15 cellular contexts compared by ENCODE assay signal in the genomic region with DNA sequence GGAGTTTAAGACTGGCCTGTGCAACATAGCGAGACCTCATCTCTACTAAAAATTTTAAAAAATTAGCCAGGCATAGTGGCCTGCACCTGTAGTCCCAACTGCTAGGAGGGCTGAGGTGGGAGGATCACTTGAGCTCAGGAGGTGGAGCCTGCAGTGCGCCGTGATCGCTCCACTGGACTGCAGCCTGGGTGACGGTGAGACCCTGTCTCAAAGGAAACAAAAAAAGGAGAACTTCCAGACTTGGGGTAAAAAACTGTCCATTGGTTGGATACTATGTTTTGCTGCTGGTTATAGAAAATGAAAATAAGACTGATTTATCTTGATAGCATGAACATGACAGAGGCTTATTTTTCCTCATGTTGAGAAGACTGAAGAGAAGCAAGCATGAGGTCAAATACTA.
A peak's percentile ranks its signal among the peaks of the same experiment; 100 is the strongest.
DNase-seq lines count a peak whose midpoint lies in the region; ATAC-seq lines count a peak whose summit lies in the region.
"Had no signal": no experiment of that assay in that cellular context is flagged by ENCODE, and none has a peak within 500 bp of the region (broad histone marks: within the 10 kb centered on the region; RNA-seq: fewer than 3 reads in every experiment).

No MANE protein-coding gene starts in this region.

- ATAC-seq in activated CD4-positive, CD25-positive, alpha-beta regulatory T cell treated with anti-CD3 and anti-CD28 coated beads, Interleukin-2, amount 50 U/mL, for 24 hours = peak; percentile 9 to 30
- ATAC-seq in effector memory CD8-positive, alpha-beta T cell (replicated peaks) = peak; percentile 36
- ATAC-seq in naive B cell (ENCODE audit: low read depth in 2 of 2) = peak; percentile 97 to 98
- ATAC-seq: natural killer cell had no signal

- peak overlapping the region; percentile 20 to 28 (median 24) for H3K27ac Mint-ChIP-seq in IgD-negative memory B cell
- no peak overlapping the region for H3K27ac Mint-ChIP-seq in effector memory CD8-positive, alpha-beta T cell
- peak overlapping the region in 5 of 6 donors; percentile 91 to 99 (median 97) for H3K27ac Mint-ChIP-seq in naive B cell
- H3K27ac Mint-ChIP-seq: natural killer cell had no signal

- H3K4me3 Mint-ChIP-seq in IgD-negative memory B cell (peak overlapping the region in 3 of 4 donors; percentile 13 to 81 (median 43)), naive B cell (peak overlapping the region; percentile 42 to 92 (median 82))
- no peak overlapping the region for H3K4me3 Mint-ChIP-seq in effector memory CD8-positive, alpha-beta T cell
- H3K4me3 Mint-ChIP-seq: natural killer cell; stimulated activated naive CD8-positive, alpha-beta T cell treated with anti-CD3 and anti-CD28 coated beads, Interleukin-15, amount 100 ng/mL, for 72 hours had no signal

- no peaks in the 10 kb centered on the region for H3K36me3 Mint-ChIP-seq in IgD-negative memory B cell
- no peaks in the 10 kb centered on the region for H3K36me3 Mint-ChIP-seq in effector memory CD8-positive, alpha-beta T cell (ENCODE audit: insufficient read depth)
- H3K36me3 Mint-ChIP-seq in naive B cell = peaks cover 0 to under 1% of the 10 kb centered on the region in 2 donors
- H3K36me3 Mint-ChIP-seq: natural killer cell had no signal

- peaks cover 8 to 12% (median 11%) of the 10 kb centered on the region in 3 donors for H3K4me1 Mint-ChIP-seq in IgD-negative memory B cell
- no peaks in the 10 kb centered on the region for H3K4me1 Mint-ChIP-seq in effector memory CD8-positive, alpha-beta T cell (ENCODE audit: low read depth in 2 of 2)
- peaks cover 4 to 14% (median 11%) of the 10 kb centered on the region in 3 donors for H3K4me1 Mint-ChIP-seq in naive B cell
- H3K4me1 Mint-ChIP-seq: natural killer cell had no signal

- no peak for DNase-seq in activated CD4-positive, CD25-positive, alpha-beta regulatory T cell (lab: John Stamatoyannopoulos, UW)
- no peak for DNase-seq in effector memory CD8-positive, alpha-beta T cell
- DNase-seq in naive B cell (peak; percentile 85), inferior parietal cortex (ENCODE audit: extremely low spot score) (no peak), NCI-H1930 (lab: John Stamatoyannopoulos, UW) (no peak)
- DNase-seq in stimulated activated naive CD4-positive, alpha-beta T cell treated with Interleukin-2 at 50 U/mL for 16 hours (lab: John Stamatoyannopoulos, UW) = no peak
- DNase-seq: COR-L47; hypothalamus; natural killer cell; NCI-H526; retina; stimulated activated CD4-positive, alpha-beta T cell treated with anti-CD3 and anti-CD28 coated beads, Interleukin-4, amount 100 ng/mL, for 1 hour had no signal

- H3K27me3 Mint-ChIP-seq in IgD-negative memory B cell = peaks cover 2% of the 10 kb centered on the region
- peaks cover 8 to 12% of the 10 kb centered on the region in 2 donors for H3K27me3 Mint-ChIP-seq in effector memory CD8-positive, alpha-beta T cell
- H3K27me3 Mint-ChIP-seq in naive B cell = peaks cover 0 to 5% (median 4%) of the 10 kb centered on the region in 3 donors
- H3K27me3 Mint-ChIP-seq: stimulated activated naive CD8-positive, alpha-beta T cell treated with anti-CD3 and anti-CD28 coated beads, Interleukin-15, amount 100 ng/mL, for 72 hours had no signal

- H3K9me3 Mint-ChIP-seq in IgD-negative memory B cell = no peaks in the 10 kb centered on the region
- no peaks in the 10 kb centered on the region for H3K9me3 Mint-ChIP-seq in effector memory CD8-positive, alpha-beta T cell
- no peaks in the 10 kb centered on the region for H3K9me3 Mint-ChIP-seq in naive B cell
- H3K9me3 Mint-ChIP-seq: natural killer cell; stimulated activated naive CD8-positive, alpha-beta T cell treated with anti-CD3 and anti-CD28 coated beads, Interleukin-15, amount 100 ng/mL, for 72 hours had no signal

Comparison
In these comparisons a context has a peak if more than half of its experiments do, and no peak if none do; other contexts are left out.
1. ATAC-seq: peak in every context shown above with its lines; median percentile 98 in naive B cell; 36 in effector memory CD8-positive, alpha-beta T cell; 20 in activated CD4-positive, CD25-positive, alpha-beta regulatory T cell treated with anti-CD3 and anti-CD28 coated beads, Interleukin-2, amount 50 U/mL, for 24 hours.
2. H3K27ac Mint-ChIP-seq: peak in IgD-negative memory B cell (3 of 3) and naive B cell (5 of 6); none in effector memory CD8-positive, alpha-beta T cell (0 of 2).
3. H3K4me3 Mint-ChIP-seq: peak in IgD-negative memory B cell (3 of 4) and naive B cell (8 of 8); none in effector memory CD8-positive, alpha-beta T cell (0 of 2).